In genomic region chr17:32288600-32288999, GRCh38 we compare ENCODE assay signal across 12 cellular contexts. TPM values are rescaled to one million over a fixed set of nuclear protein-coding genes. Genes with fewer than 3 reads are reported as not detected.
"Had no signal": no experiment of that assay in that cellular context is flagged by ENCODE, and none has a peak within 500 bp of the region (broad histone marks: within the 10 kb centered on the region; RNA-seq: fewer than 3 reads in every experiment).

No MANE protein-coding gene starts in this region.

- FAIRE-seq: islet of Langerhans had no signal

- H3K36me3 ChIP-seq: sigmoid colon, tibial nerve, vagina had no signal

- H3K27me3 ChIP-seq: vagina had no signal

- H3K9me3 ChIP-seq: sigmoid colon, tibial nerve, vagina had no signal

- H3K4me3 ChIP-seq: sigmoid colon, tibial nerve, vagina had no signal

- DNase-seq: activated CD4-positive, alpha-beta memory T cell treated with anti-CD3 and anti-CD28 coated beads, Interleukin-2, amount 10 ng/mL, durations not matched to agents 7 days and 5 days; activated gamma-delta T cell; activated naive CD8-positive, alpha-beta T cell treated with anti-CD3 and anti-CD28 coated beads for 36 hours; activated T-cell treated with anti-CD3 and anti-CD28 coated beads, Interleukin-2, amount 50 U/mL, for 48 hours; cerebellar nuclear complex; foreskin keratinocyte; sigmoid colon; stimulated activated CD4-positive, alpha-beta T cell treated with anti-CD3 and anti-CD28 coated beads, Interleukin-2, amount 100 ng/mL, for 24 hours; stimulated activated naive B cell treated with anti-CD40 and anti-IgM and Interleukin-4, amounts not matched to agents 10 μg/mL and 1 μg/mL and 100 μg/mL, for 72 hours had no signal

- H3K27ac ChIP-seq: foreskin keratinocyte, sigmoid colon, tibial nerve, vagina had no signal

- H3K4me1 ChIP-seq: foreskin keratinocyte, sigmoid colon, vagina had no signal

RNA-seq across cellular contexts. Expression of gene RHBDL3, which starts 23.0 kb away (rescaled TPM):
- total RNA-seq: foreskin keratinocyte had no signal
